Comparison of ENCODE assay signal across 18 cellular contexts in the genomic region with DNA sequence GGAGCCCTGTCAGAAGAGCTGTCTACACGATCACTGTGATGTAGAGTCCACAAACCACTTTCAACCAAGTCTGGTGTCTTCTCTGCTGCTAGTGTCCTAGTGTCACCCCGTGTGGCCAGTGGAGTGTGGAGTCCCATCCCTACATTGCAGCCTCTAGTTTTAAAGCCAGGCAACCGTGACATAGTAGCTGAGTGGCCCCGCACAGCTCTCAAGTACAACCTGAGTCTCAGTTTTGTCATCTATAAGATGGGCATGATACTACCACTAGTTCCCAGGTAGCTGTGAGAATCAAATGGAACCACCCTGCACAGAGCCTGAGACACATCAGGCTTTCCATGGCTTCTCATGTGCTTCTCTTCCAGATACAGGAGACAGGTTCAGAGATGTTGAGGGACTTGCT. TPM values are rescaled to one million over a fixed set of nuclear protein-coding genes. Genes with fewer than 3 reads are reported as not detected.
DNase-seq lines count a peak whose midpoint lies in the region; ATAC-seq, FAIRE-seq and TF ChIP-seq lines count a peak whose summit lies in the region.
"Had no signal": no experiment of that assay in that cellular context is flagged by ENCODE, and none has a peak within 500 bp of the region (broad histone marks: within the 10 kb centered on the region; RNA-seq: fewer than 3 reads in every experiment).

No MANE protein-coding gene starts in this region.

- intact Hi-C loops in activated naive CD4-positive, alpha-beta T cell treated with anti-CD3 and anti-CD28 coated beads for 36 hours (cut with micrococcal nuclease), result no loop called here
- intact Hi-C loops in HepG2 (cut with micrococcal nuclease; ENCODE audit: unreplicated experiment), result no loop called here

- no peak for DNase-seq in activated naive CD4-positive, alpha-beta T cell treated with anti-CD3 and anti-CD28 coated beads, Interleukin-2, amount 10 ng/mL, durations not matched to agents 7 days and 5 days
- DNase-seq in activated naive CD4-positive, alpha-beta T cell treated with anti-CD3 and anti-CD28 coated beads for 36 hours, result no peak
- DNase-seq in SJCRH30 (no peak), HepG2 (ENCODE audit: low spot score) (no peak), DMS53 (lab: John Stamatoyannopoulos, UW) (no peak)
- DNase-seq in stimulated activated effector memory CD8-positive, alpha-beta T cell treated with anti-CD3 and anti-CD28 coated beads, Interleukin-12 subunit alpha, Interleukin-12 subunit beta, amount 100 ng/mL, for 72 hours (ENCODE audit: low spot score in 2 of 2), result no peak
- no peak for DNase-seq in activated CD4-positive, alpha-beta T cell treated with anti-CD3 and anti-CD28 coated beads, Interleukin-2, amount 50 U/mL, for 48 hours
- DNase-seq: ACHN; Calu3; CD4-positive, alpha-beta T cell; EL; GOT3 had no signal

- no peak overlapping the region for H3K9ac ChIP-seq in HepG2 (ENCODE audit: insufficient read depth, low read depth, low read length)
- H3K9ac ChIP-seq: BLaER1 treated with 17β-estradiol and CSF1 and Interleukin-3, amounts not matched to agents 10 nM and 100 nM had no signal

- no peak overlapping the region for H3K4me2 ChIP-seq in HepG2 (ENCODE audit: low read depth, low read length)
- H3K4me2 ChIP-seq: BLaER1 treated with 17β-estradiol and CSF1 and Interleukin-3, amounts not matched to agents 10 nM and 100 nM had no signal

- in situ Hi-C loops in HepG2 (cut with HindIII; ENCODE audit: extremely low pct_ligation_motif_present, low pct_unique_long_range_greater_than_20kb), result loop anchor here (10.0 to 25.0 kb wide), 2 partner anchors 224 to 581 kb away; partner anchors contain the start of gene TEX53

- 60% methylated on average over 2 of the region's 4 CpGs for WGBS in HepG2 (ENCODE audit: low lambda C conversion rate)

- TF ChIP-seq RAD21 in HepG2 (CRISPR knock-in tag; IDR thresholded peaks at IDR 0.05), result no peak

- peaks cover 15% of the 10 kb centered on the region for H3K27me3 Mint-ChIP-seq in activated naive CD4-positive, alpha-beta T cell treated with anti-CD3 and anti-CD28 coated beads, Interleukin-2, amount 10 ng/mL, durations not matched to agents 7 days and 5 days
- no peaks in the 10 kb centered on the region for H3K27me3 Mint-ChIP-seq in activated naive CD4-positive, alpha-beta T cell treated with anti-CD3 and anti-CD28 coated beads for 36 hours (ENCODE audit: low read depth)
- H3K27me3 Mint-ChIP-seq: CD4-positive, alpha-beta T cell had no signal

- peaks cover 4% of the 10 kb centered on the region for H3K4me1 Mint-ChIP-seq in activated naive CD4-positive, alpha-beta T cell treated with anti-CD3 and anti-CD28 coated beads, Interleukin-2, amount 10 ng/mL, durations not matched to agents 7 days and 5 days
- H3K4me1 Mint-ChIP-seq in activated naive CD4-positive, alpha-beta T cell treated with anti-CD3 and anti-CD28 coated beads for 36 hours (ENCODE audit: low read depth), result peaks cover 2% of the 10 kb centered on the region
- H3K4me1 Mint-ChIP-seq in stimulated activated effector memory CD8-positive, alpha-beta T cell treated with anti-CD3 and anti-CD28 coated beads, Interleukin-12 subunit alpha, Interleukin-12 subunit beta, amount 100 ng/mL, for 72 hours, result peaks cover 18% of the 10 kb centered on the region

- no peak overlapping the region for H2AFZ ChIP-seq in HepG2 (ENCODE audit: low read length)

- no peaks in the 10 kb centered on the region for H3K9me3 Mint-ChIP-seq in activated naive CD4-positive, alpha-beta T cell treated with anti-CD3 and anti-CD28 coated beads, Interleukin-2, amount 10 ng/mL, durations not matched to agents 7 days and 5 days
- no peaks in the 10 kb centered on the region for H3K9me3 Mint-ChIP-seq in activated naive CD4-positive, alpha-beta T cell treated with anti-CD3 and anti-CD28 coated beads for 36 hours
- H3K9me3 Mint-ChIP-seq in stimulated activated effector memory CD8-positive, alpha-beta T cell treated with anti-CD3 and anti-CD28 coated beads, Interleukin-12 subunit alpha, Interleukin-12 subunit beta, amount 100 ng/mL, for 72 hours, result no peaks in the 10 kb centered on the region
- H3K9me3 Mint-ChIP-seq: CD4-positive, alpha-beta T cell had no signal

- H3K36me3 Mint-ChIP-seq in activated naive CD4-positive, alpha-beta T cell treated with anti-CD3 and anti-CD28 coated beads, Interleukin-2, amount 10 ng/mL, durations not matched to agents 7 days and 5 days, result no peaks in the 10 kb centered on the region
- no peaks in the 10 kb centered on the region for H3K36me3 Mint-ChIP-seq in activated naive CD4-positive, alpha-beta T cell treated with anti-CD3 and anti-CD28 coated beads for 36 hours (ENCODE audit: low read depth)
- H3K36me3 Mint-ChIP-seq in stimulated activated effector memory CD8-positive, alpha-beta T cell treated with anti-CD3 and anti-CD28 coated beads, Interleukin-12 subunit alpha, Interleukin-12 subunit beta, amount 100 ng/mL, for 72 hours, result peaks cover 1% of the 10 kb centered on the region

- ATAC-seq in HepG2, result no peak
- no peak for ATAC-seq in stimulated activated effector memory CD8-positive, alpha-beta T cell treated with anti-CD3 and anti-CD28 coated beads, Interleukin-12 subunit alpha, Interleukin-12 subunit beta, amount 100 ng/mL, for 72 hours

- H3K4me1 ChIP-seq in SJCRH30 (peaks cover 19% of the 10 kb centered on the region), HepG2 (ENCODE audit: insufficient read depth, low read length) (peaks cover 21% of the 10 kb centered on the region)
- H3K4me1 ChIP-seq: BLaER1 treated with 17β-estradiol and CSF1 and Interleukin-3, amounts not matched to agents 10 nM and 100 nM; HAP-1 had no signal

- peak overlapping the region; percentile 42 for H3K27ac Mint-ChIP-seq in activated naive CD4-positive, alpha-beta T cell treated with anti-CD3 and anti-CD28 coated beads, Interleukin-2, amount 10 ng/mL, durations not matched to agents 7 days and 5 days
- H3K27ac Mint-ChIP-seq in activated naive CD4-positive, alpha-beta T cell treated with anti-CD3 and anti-CD28 coated beads for 36 hours, result no peak overlapping the region
- peak overlapping the region; percentile 43 for H3K27ac Mint-ChIP-seq in stimulated activated effector memory CD8-positive, alpha-beta T cell treated with anti-CD3 and anti-CD28 coated beads, Interleukin-12 subunit alpha, Interleukin-12 subunit beta, amount 100 ng/mL, for 72 hours
- H3K27ac Mint-ChIP-seq: CD4-positive, alpha-beta T cell had no signal

- no peak overlapping the region for H3K4me3 ChIP-seq in SJCRH30
- no peak overlapping the region for H3K4me3 ChIP-seq in HepG2 (replicated peaks in 1 of 3; ENCODE audit: insufficient read depth in 1 of 3, low read depth in 2 of 3, low read length in 3 of 3)
- H3K4me3 ChIP-seq: BLaER1 treated with 17β-estradiol and CSF1 and Interleukin-3, amounts not matched to agents 10 nM and 100 nM; HAP-1 had no signal

- peak overlapping the region; percentile 46 for H3K27ac ChIP-seq in SJCRH30
- H3K27ac ChIP-seq in HepG2 (ENCODE audit: extremely low read length, insufficient read depth, low read length), result no peak overlapping the region
- H3K27ac ChIP-seq: BLaER1 treated with 17β-estradiol and CSF1 and Interleukin-3, amounts not matched to agents 10 nM and 100 nM; HL-60 had no signal

- POLR2A ChIA-PET in HepG2 (lab: Yijun Ruan, JAX), result no interaction called here

- TF ChIP-seq EP300 in HepG2 (IDR thresholded peaks at IDR 0.05; ENCODE audit: low read depth in 2 of 2, low read length in 2 of 2), result no peak
- TF ChIP-seq EP300 in HepG2 (CRISPR knock-in tag; IDR thresholded peaks at IDR 0.05; ENCODE audit: borderline replicate concordance), result no peak

- no TSS peak for BruUV-seq in HepG2 (replicated peaks; lab: Mats Ljungman, UMichigan)

- no peaks in the 10 kb centered on the region for H4K20me1 ChIP-seq in HepG2 (ENCODE audit: insufficient read depth, low read length)
- H4K20me1 ChIP-seq: BLaER1 treated with 17β-estradiol and CSF1 and Interleukin-3, amounts not matched to agents 10 nM and 100 nM had no signal

- no peak for TF ChIP-seq POLR2A in HepG2 (IDR thresholded peaks at IDR 0.05; ENCODE audit: insufficient read depth in 1 of 2, low read depth in 2 of 2, low read length in 2 of 2)

- FAIRE-seq in HepG2 (lab: Jason Lieb, UNC), result no peak
- FAIRE-seq: G401.6, GM12892, GM19239 had no signal

- H3K36me3 ChIP-seq in SJCRH30 (no peaks in the 10 kb centered on the region), HepG2 (replicated peaks in 1 of 2; ENCODE audit: control insufficient read depth in 1 of 2, insufficient read depth in 2 of 2, low read length in 2 of 2) (no peaks in the 10 kb centered on the region)
- H3K36me3 ChIP-seq: BLaER1 treated with 17β-estradiol and CSF1 and Interleukin-3, amounts not matched to agents 10 nM and 100 nM; HAP-1 had no signal

- H3K9me3 ChIP-seq in SJCRH30 (replicated peaks), result no peaks in the 10 kb centered on the region
- no peaks in the 10 kb centered on the region for H3K9me3 ChIP-seq in HepG2 (ENCODE audit: low read length)
- H3K9me3 ChIP-seq: BLaER1 treated with 17β-estradiol and CSF1 and Interleukin-3, amounts not matched to agents 10 nM and 100 nM; HAP-1 had no signal

- no peak for TF ChIP-seq CTCF in HepG2 (CRISPR knock-in tag; IDR thresholded peaks at IDR 0.05)

- H3K79me2 ChIP-seq in HepG2 (ENCODE audit: insufficient read depth, low read length), result no peaks in the 10 kb centered on the region

- CTCF ChIA-PET in activated naive CD4-positive, alpha-beta T cell treated with anti-CD3 and anti-CD28 coated beads, Interleukin-2, amount 10 ng/mL, durations not matched to agents 7 days and 5 days (lab: Charles Lee), result interaction anchor here (0.9 to 1.8 kb wide), 3 partner anchors 25 to 223 kb away, joined by 3 to 7 read pairs (median 5); no protein-coding TSS in a partner anchor
- CTCF ChIA-PET in activated naive CD4-positive, alpha-beta T cell treated with anti-CD3 and anti-CD28 coated beads for 36 hours (lab: Charles Lee), result interaction anchor here (0.6 to 1.4 kb wide), 3 partner anchors 26 to 222 kb away, joined by 3 to 6 read pairs (median 6); no protein-coding TSS in a partner anchor
- CTCF ChIA-PET in HepG2 (lab: Yijun Ruan, JAX; ENCODE audit: low intra/inter-chr PET ratio, low total read pairs), result no interaction called here

- H3K27me3 ChIP-seq in SJCRH30, result no peaks in the 10 kb centered on the region
- no peaks in the 10 kb centered on the region for H3K27me3 ChIP-seq in HepG2 (ENCODE audit: control insufficient read depth in 1 of 2, insufficient read depth in 2 of 2, low read length in 2 of 2)
- H3K27me3 ChIP-seq: BLaER1 treated with 17β-estradiol and CSF1 and Interleukin-3, amounts not matched to agents 10 nM and 100 nM had no signal

- H3K4me3 Mint-ChIP-seq in activated naive CD4-positive, alpha-beta T cell treated with anti-CD3 and anti-CD28 coated beads, Interleukin-2, amount 10 ng/mL, durations not matched to agents 7 days and 5 days, result no peak overlapping the region
- H3K4me3 Mint-ChIP-seq in activated naive CD4-positive, alpha-beta T cell treated with anti-CD3 and anti-CD28 coated beads for 36 hours, result no peak overlapping the region
- H3K4me3 Mint-ChIP-seq in stimulated activated effector memory CD8-positive, alpha-beta T cell treated with anti-CD3 and anti-CD28 coated beads, Interleukin-12 subunit alpha, Interleukin-12 subunit beta, amount 100 ng/mL, for 72 hours, result no peak overlapping the region
- H3K4me3 Mint-ChIP-seq: CD4-positive, alpha-beta T cell had no signal

RNA-seq across cellular contexts. Expression of gene AKNA, which starts 43.2 kb away (rescaled TPM):
- total RNA-seq in activated naive CD4-positive, alpha-beta T cell treated with anti-CD3 and anti-CD28 coated beads for 36 hours, result 100 to 1,000 TPM; 107 to 118 TPM
- total RNA-seq in SJCRH30 (2014; rRNA removed; shearing (Covaris generic)), result 2.0 and 3.1 TPM in 2 replicates
- 2.5 and 3.1 TPM in 2 replicates for total RNA-seq in HepG2 (2016; rRNA removed; fragmentation: Illumina TruSeq; extraction: Trizol)
- 0.44 and 0.81 TPM in 2 replicates for total RNA-seq in HepG2 (2016; cell fraction: cytosol; rRNA removed; fragmentation: Illumina TruSeq; extraction: Trizol; ENCODE audit: low read depth)
- 2.1 and 3.1 TPM in 2 replicates for total RNA-seq in HepG2 (2016; cell fraction: insoluble cytoplasmic fraction; rRNA removed; fragmentation: Illumina TruSeq; extraction: Trizol)
- total RNA-seq in HepG2 (2016; cell fraction: membrane; rRNA removed; fragmentation: Illumina TruSeq; extraction: Trizol), result 1.4 and 1.9 TPM in 2 replicates
- total RNA-seq in HepG2 (2016; cell fraction: nucleus; rRNA removed; fragmentation: Illumina TruSeq; extraction: Trizol), result 2.4 and 2.8 TPM in 2 replicates
- 3.0 and 4.8 TPM in 2 replicates for polyA plus RNA-seq in HepG2 (2011; rRNA removed)
- 2.1 and 2.5 TPM in 2 replicates for polyA plus RNA-seq in HepG2 (2011; cell fraction: cytosol; rRNA removed)
- polyA plus RNA-seq in HepG2 (2011; cell fraction: nucleus; rRNA removed), result 15.0 and 15.5 TPM in 2 replicates
- 4.7 and 7.6 TPM in 2 replicates for polyA plus RNA-seq in HepG2 (2012)
- 0.41 and 0.43 TPM in 2 replicates for polyA plus RNA-seq in HepG2 (2016; cell fraction: cytosol; fragmentation: Illumina TruSeq; extraction: Trizol; ENCODE audit: low read depth)
- polyA plus RNA-seq in HepG2 (2016; cell fraction: insoluble cytoplasmic fraction; fragmentation: Illumina TruSeq; extraction: Trizol; ENCODE audit: low read depth), result 2.0 and 3.7 TPM in 2 replicates
- 1.1 and 1.4 TPM in 2 replicates for polyA plus RNA-seq in HepG2 (2016; cell fraction: membrane; fragmentation: Illumina TruSeq; extraction: Trizol; ENCODE audit: low read depth)
- polyA plus RNA-seq in HepG2 (2016; cell fraction: nucleus; fragmentation: Illumina TruSeq; extraction: Trizol; ENCODE audit: insufficient read depth, low read depth), result 6.0 and 6.2 TPM in 2 replicates
- polyA minus RNA-seq in HepG2 (2011; rRNA and poly(A)+ RNA removed; ENCODE audit: low replicate concordance), result 7.8 and 7.9 TPM in 2 replicates
- polyA minus RNA-seq in HepG2 (2011; cell fraction: cytosol; rRNA and poly(A)+ RNA removed), result 3.5 and 3.7 TPM in 2 replicates
- polyA minus RNA-seq in HepG2 (2011; cell fraction: nucleus; rRNA and poly(A)+ RNA removed), result 12.0 and 15.4 TPM in 2 replicates

Comparison
In these comparisons a context has a peak if more than half of its experiments do, and no peak if none do; other contexts are left out.
1. RNA of gene AKNA, which starts 43.2 kb away (total RNA-seq): 107 to 118 TPM in activated naive CD4-positive, alpha-beta T cell treated with anti-CD3 and anti-CD28 coated beads for 36 hours; 2.0 to 3.1 TPM in SJCRH30 and 0.44 to 3.1 TPM in HepG2; every median in the first group is over 10 times any median in the second.